ENCODE assay signal across 8 cellular contexts in the genomic region with DNA sequence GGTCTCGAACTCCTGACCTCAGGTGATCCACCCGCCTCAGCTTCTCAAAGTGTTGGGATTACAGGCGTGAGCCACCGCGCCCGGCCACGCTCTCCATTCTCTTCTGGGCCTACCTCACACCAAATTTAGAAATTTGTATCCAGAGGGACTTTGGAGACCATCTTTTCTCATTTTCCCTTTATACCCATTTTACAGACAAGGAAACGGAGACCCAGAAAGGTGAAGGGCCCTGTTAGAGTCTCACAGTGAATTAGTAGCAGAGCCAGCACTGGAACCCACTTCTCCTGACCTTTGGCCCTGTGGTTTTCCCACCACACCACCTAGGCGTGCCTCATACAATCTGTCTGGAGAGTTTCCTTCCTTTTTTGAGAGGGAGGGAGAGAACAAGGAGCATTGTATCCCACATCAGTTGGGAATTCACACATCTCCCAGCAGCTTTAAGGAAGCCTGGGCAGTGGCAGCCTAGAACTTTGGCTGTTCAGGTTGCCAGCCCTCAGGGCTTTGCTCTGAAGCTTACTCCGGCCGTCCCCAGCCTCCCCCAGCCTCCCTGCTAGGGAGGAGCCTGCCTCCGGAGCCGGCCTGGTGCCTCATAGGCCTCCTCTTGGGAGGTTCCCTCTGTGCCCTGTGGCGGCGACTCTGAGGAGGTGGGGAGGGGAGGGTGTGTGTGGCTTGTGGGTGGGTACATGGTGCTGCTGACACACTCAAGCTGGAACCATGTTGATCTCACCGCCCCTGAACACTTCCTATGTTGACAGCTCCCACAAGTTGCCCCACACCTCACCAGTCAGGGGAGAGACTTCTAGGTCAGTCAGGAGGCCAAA. TPM values are rescaled to one million over a fixed set of nuclear protein-coding genes. Genes with fewer than 3 reads are reported as not detected.
DNase-seq lines count a peak whose midpoint lies in the region; ATAC-seq and TF ChIP-seq lines count a peak whose summit lies in the region.

No MANE protein-coding gene starts in this region.

- H3K4me3 Mint-ChIP-seq in activated T-cell treated with anti-CD3 and anti-CD28 coated beads, Interleukin-2, amount 50 U/mL, for 72 hours = peak overlapping the region; percentile 49 to 71

- H3K27me3 ChIP-seq in heart right ventricle = no peaks in the 10 kb centered on the region

- H3K36me3 ChIP-seq in heart right ventricle = peaks cover 7 to 100% (median 75%) of the 10 kb centered on the region in 9 donors

- H3K36me3 Mint-ChIP-seq in activated T-cell treated with anti-CD3 and anti-CD28 coated beads, Interleukin-2, amount 50 U/mL, for 72 hours (ENCODE audit: insufficient read depth in 2 of 2) = peaks cover 29 to 49% of the 10 kb centered on the region in 2 donors

- H3K4me3 ChIP-seq in heart right ventricle = peak overlapping the region in 1 of 10 donors; percentile 3

- peaks cover 90% of the 10 kb centered on the region for H3K4me1 Mint-ChIP-seq in activated T-cell treated with anti-CD3 and anti-CD28 coated beads, Interleukin-2, amount 50 U/mL, for 72 hours (ENCODE audit: low read depth)

- WGBS in heart right ventricle, 2 donors = 72 to 78% methylated on average over 16 of the region's 16 CpGs

- TF ChIP-seq CTCF in heart right ventricle (IDR thresholded peaks at IDR 0.05) = no peak

- H3K27me3 Mint-ChIP-seq in activated T-cell treated with anti-CD3 and anti-CD28 coated beads, Interleukin-2, amount 50 U/mL, for 72 hours (ENCODE audit: low read depth) = no peaks in the 10 kb centered on the region

- H3K9me3 ChIP-seq in heart right ventricle = no peaks in the 10 kb centered on the region

- ATAC-seq in activated T-cell treated with anti-CD3 and anti-CD28 coated beads, Interleukin-2, amount 50 U/mL, for 72 hours (replicated peaks in 1 of 2) = peak; percentile 63 to 68
- ATAC-seq in heart right ventricle = peak in 7 of 8 donors; percentile 15 to 49 (median 24)
- no peak for ATAC-seq in GM19452 (IDR thresholded peaks at IDR 0.05; ENCODE audit: unreplicated experiment)
- no peak for ATAC-seq in HG03342 (IDR thresholded peaks at IDR 0.05; ENCODE audit: unreplicated experiment)
- ATAC-seq in HG03442 (IDR thresholded peaks at IDR 0.05; ENCODE audit: unreplicated experiment) = no peak
- no peak for ATAC-seq in HG02885 (IDR thresholded peaks at IDR 0.05; ENCODE audit: poor library complexity, unreplicated experiment)

- intact Hi-C loops in heart right ventricle (cut with DNase I) = loop anchor here in 2 of 10 donors (10.0 kb wide), 2 partner anchors 682 to 702 kb away; no protein-coding TSS in a partner anchor

- H3K27ac Mint-ChIP-seq in activated T-cell treated with anti-CD3 and anti-CD28 coated beads, Interleukin-2, amount 50 U/mL, for 72 hours = peak overlapping the region; percentile 85

- peak overlapping the region in 7 of 10 donors; percentile 23 to 87 (median 53) for H3K27ac ChIP-seq in heart right ventricle

- H3K4me1 ChIP-seq in heart right ventricle = peaks cover 0 to 98% (median 44%) of the 10 kb centered on the region in 9 donors

- no peaks in the 10 kb centered on the region for H3K9me3 Mint-ChIP-seq in activated T-cell treated with anti-CD3 and anti-CD28 coated beads, Interleukin-2, amount 50 U/mL, for 72 hours

- peak; percentile 45 to 50 for DNase-seq in Kasumi-1 (lab: John Stamatoyannopoulos, UW)
- DNase-seq in activated T-cell treated with anti-CD3 and anti-CD28 coated beads, Interleukin-2, amount 50 U/mL, for 72 hours = peak; percentile 79 to 81
- DNase-seq in heart right ventricle = peak in 1 of 2 donors; percentile 49
- DNase-seq in stimulated activated CD8-positive, alpha-beta memory T cell treated with anti-CD3 and anti-CD28 coated beads, Interleukin-7, amount 100 ng/mL, for 4 hours (ENCODE audit: low read depth in 2 of 2) = peak; percentile 63 to 80

RNA-seq across cellular contexts. Expression of a gene that starts 13.8 kb away (rescaled TPM):
- 100 to 1,000 TPM; 176 to 248 TPM for total RNA-seq in activated T-cell treated with anti-CD3 and anti-CD28 coated beads, Interleukin-2, amount 50 U/mL, for 72 hours
- 100 to 1,000 TPM in 1 of 10 donors, 10 to 100 TPM in 9; 29.7 to 182 (median 60.3) TPM for total RNA-seq in heart right ventricle
- polyA plus RNA-seq in heart right ventricle = 10 to 100 TPM; 16.5 to 24.0 TPM

Comparison
In these comparisons a context has a peak if more than half of its experiments do, and no peak if none do; other contexts are left out.
1. ATAC-seq: peak in activated T-cell treated with anti-CD3 and anti-CD28 coated beads, Interleukin-2, amount 50 U/mL, for 72 hours (2 of 2) and heart right ventricle (7 of 8); none in GM19452 (single experiment), HG03342 (single experiment), HG03442 (single experiment) and HG02885 (single experiment).